Comparison of ENCODE assay signal across 20 cellular contexts in the genomic region with DNA sequence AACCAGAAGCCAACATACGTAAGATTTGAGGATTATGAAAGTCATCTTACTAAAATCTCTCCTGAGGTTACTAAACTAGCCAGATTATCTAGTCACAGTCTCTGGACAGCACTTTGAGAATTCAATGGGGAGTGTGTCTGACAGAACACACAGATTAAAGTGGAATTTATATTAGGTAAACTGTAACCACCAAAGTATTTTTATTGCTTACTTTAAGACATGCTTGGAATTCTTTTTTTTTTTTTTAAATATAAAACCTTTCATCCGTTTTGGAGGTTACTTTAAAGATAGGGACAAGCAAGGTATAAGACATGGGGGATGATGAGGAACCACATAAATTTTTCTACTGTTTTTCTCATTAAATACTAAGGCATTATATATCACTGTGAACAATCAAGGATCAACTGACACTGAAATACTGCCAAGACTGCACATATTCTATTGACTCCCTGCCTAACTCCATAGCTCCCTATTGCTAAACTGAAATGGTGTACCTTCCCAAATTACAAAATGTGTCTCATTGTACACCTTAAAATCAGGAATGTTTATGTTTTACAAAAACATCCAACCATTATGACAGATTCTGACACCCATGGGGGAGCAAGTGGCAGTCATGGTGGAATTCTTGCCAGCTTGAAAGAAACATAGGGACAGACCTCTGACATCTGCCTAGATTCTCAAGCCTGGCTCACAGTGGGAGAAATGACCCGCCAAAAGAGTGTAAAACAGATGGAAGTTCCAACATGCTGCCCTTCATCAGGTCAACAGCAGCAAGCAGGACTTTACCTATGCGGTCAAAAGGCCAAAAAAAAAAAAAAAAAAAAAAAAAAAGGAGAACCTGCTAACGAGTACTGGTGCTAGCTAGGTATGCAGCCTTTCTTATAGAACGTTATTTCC.
DNase-seq lines count a peak whose midpoint lies in the region; ATAC-seq, FAIRE-seq and TF ChIP-seq lines count a peak whose summit lies in the region.
"Had no signal": no experiment of that assay in that cellular context is flagged by ENCODE, and none has a peak within 500 bp of the region (broad histone marks: within the 10 kb centered on the region; RNA-seq: fewer than 3 reads in every experiment).

No MANE protein-coding gene starts in this region.

- H3K36me3 Mint-ChIP-seq in activated CD8-positive, alpha-beta memory T cell treated with anti-CD3 and anti-CD28 coated beads, Interleukin-2, amount 10 ng/mL, durations not matched to agents 7 days and 5 days: peaks cover 6% of the 10 kb centered on the region

- TF ChIP-seq POLR2A in A549 (IDR thresholded peaks at IDR 0.05; ENCODE audit: low read length): no peak

- ATAC-seq in A549: peak; percentile 41 to 73; a peak in 4 of 6 replicates
- ATAC-seq in GM19324 (IDR thresholded peaks at IDR 0.05; ENCODE audit: low FRiP score, unreplicated experiment): no peak
- no peak for ATAC-seq in activated CD8-positive, alpha-beta memory T cell treated with anti-CD3 and anti-CD28 coated beads, Interleukin-2, amount 10 ng/mL, durations not matched to agents 7 days and 5 days
- ATAC-seq: foreskin keratinocyte; stimulated activated naive CD8-positive, alpha-beta T cell treated with anti-CD3 and anti-CD28 coated beads, Interleukin-15, amount 100 ng/mL, for 72 hours had no signal

- H3K36me3 ChIP-seq in SJSA1: no peaks in the 10 kb centered on the region; the same call in 1 of the 2 replicates
- H3K36me3 ChIP-seq in hepatocyte (replicated peaks; ENCODE audit: insufficient read depth, low read depth): no peaks in the 10 kb centered on the region
- H3K36me3 ChIP-seq: uterus had no signal

- H3K9me2 ChIP-seq in hepatocyte (replicated peaks; ENCODE audit: insufficient read depth): no peaks in the 10 kb centered on the region

- CTCF ChIA-PET in A549 (lab: Yijun Ruan, JAX): interaction anchor here (0.9 to 3.4 kb wide), 5 partner anchors 40 to 659 kb away, joined by 3 to 11 read pairs (median 7); no protein-coding TSS in a partner anchor
- CTCF ChIA-PET in activated CD8-positive, alpha-beta memory T cell treated with anti-CD3 and anti-CD28 coated beads, Interleukin-2, amount 10 ng/mL, durations not matched to agents 7 days and 5 days (lab: Charles Lee): interaction anchor here (1.1 kb wide), 1 partner anchor 198 kb away, joined by 3 read pairs; no protein-coding TSS in a partner anchor

- H3K27me3 ChIP-seq in SJSA1 (replicated peaks): no peaks in the 10 kb centered on the region
- H3K27me3 ChIP-seq in hepatocyte: no peaks in the 10 kb centered on the region
- H3K27me3 ChIP-seq: foreskin keratinocyte, uterus had no signal

- H3K4me2 ChIP-seq in A549 (peak overlapping the region; percentile 63), hepatocyte (peak overlapping the region; percentile 14)

- DNase-seq in A549 (ENCODE audit: low read depth in 1 of 2, low spot score in 1 of 2) (peak in 1 of 2 experiments; percentile 39), GM04504 (ENCODE audit: low read depth) (peak; percentile 59), SJSA1 (ENCODE audit: low read depth in 1 of 2, low spot score in 2 of 2) (peak in 1 of 2 experiments; percentile 70), hepatocyte (ENCODE audit: low spot score) (peak; percentile 4), NCI-H2107 (lab: John Stamatoyannopoulos, UW) (no peak)
- DNase-seq in activated CD8-positive, alpha-beta memory T cell treated with anti-CD3 and anti-CD28 coated beads, Interleukin-2, amount 10 ng/mL, durations not matched to agents 7 days and 5 days: no peak
- DNase-seq in central memory CD4-positive, alpha-beta T cell: no peak
- DNase-seq: activated gamma-delta T cell; DND-41; effector memory CD4-positive, alpha-beta T cell; foreskin keratinocyte; NCI-H1417; NCI-H345; small intestine; stimulated activated naive CD8-positive, alpha-beta T cell treated with anti-CD3 and anti-CD28 coated beads, Interleukin-15, amount 100 ng/mL, for 72 hours; uterus had no signal

- H3K4me1 ChIP-seq in A549 (peaks cover 38% of the 10 kb centered on the region), SJSA1 (replicated peaks) (peaks cover 28% of the 10 kb centered on the region), hepatocyte (ENCODE audit: insufficient read depth) (no peaks in the 10 kb centered on the region)

- H3K4me3 ChIP-seq in A549 (no peak overlapping the region), SJSA1 (no peak overlapping the region), hepatocyte (no peak overlapping the region)
- H3K4me3 ChIP-seq: uterus had no signal

- peaks cover 85% of the 10 kb centered on the region for H3K79me2 ChIP-seq in hepatocyte

- 59% methylated on average over 6 of the region's 6 CpGs for WGBS in A549 (ENCODE audit: missing lambda C conversion rate)
- WGBS in hepatocyte (ENCODE audit: low lambda C conversion rate, missing lambda C conversion rate): 67% methylated on average over 6 of the region's 6 CpGs

- no peak for FAIRE-seq in A549 (lab: Jason Lieb, UNC)
- FAIRE-seq: GM12892, small intestine had no signal

- TF ChIP-seq EP300 in A549 (IDR thresholded peaks at IDR 0.05): no peak

- H3K4me1 Mint-ChIP-seq in activated CD8-positive, alpha-beta memory T cell treated with anti-CD3 and anti-CD28 coated beads, Interleukin-2, amount 10 ng/mL, durations not matched to agents 7 days and 5 days: no peaks in the 10 kb centered on the region

- H3K9me3 ChIP-seq in A549: no peaks in the 10 kb centered on the region
- H3K9me3 ChIP-seq in SJSA1 (replicated peaks): no peaks in the 10 kb centered on the region
- H3K9me3 ChIP-seq in hepatocyte (ENCODE audit: low read depth): no peaks in the 10 kb centered on the region
- H3K9me3 ChIP-seq: uterus had no signal

- H3K9me3 Mint-ChIP-seq in activated CD8-positive, alpha-beta memory T cell treated with anti-CD3 and anti-CD28 coated beads, Interleukin-2, amount 10 ng/mL, durations not matched to agents 7 days and 5 days (ENCODE audit: low read depth): no peaks in the 10 kb centered on the region
- H3K9me3 Mint-ChIP-seq: memory B cell; stimulated activated naive CD8-positive, alpha-beta T cell treated with anti-CD3 and anti-CD28 coated beads, Interleukin-15, amount 100 ng/mL, for 72 hours had no signal

- no peaks in the 10 kb centered on the region for H3K27me3 Mint-ChIP-seq in activated CD8-positive, alpha-beta memory T cell treated with anti-CD3 and anti-CD28 coated beads, Interleukin-2, amount 10 ng/mL, durations not matched to agents 7 days and 5 days
- H3K27me3 Mint-ChIP-seq: B cell; memory B cell; stimulated activated naive CD8-positive, alpha-beta T cell treated with anti-CD3 and anti-CD28 coated beads, Interleukin-15, amount 100 ng/mL, for 72 hours had no signal

- TF ChIP-seq RAD21 in A549 (conservative IDR thresholded peaks at IDR 0.05 in 1 of 2, IDR thresholded peaks at IDR 0.05 in 1 of 2): no peak

- no peak overlapping the region for H3K27ac Mint-ChIP-seq in activated CD8-positive, alpha-beta memory T cell treated with anti-CD3 and anti-CD28 coated beads, Interleukin-2, amount 10 ng/mL, durations not matched to agents 7 days and 5 days
- H3K27ac Mint-ChIP-seq: B cell; memory B cell; stimulated activated naive CD8-positive, alpha-beta T cell treated with anti-CD3 and anti-CD28 coated beads, Interleukin-15, amount 100 ng/mL, for 72 hours had no signal

- POLR2A ChIA-PET in A549 (lab: Yijun Ruan, JAX): interaction anchor here (0.5 kb wide), 1 partner anchor 652 kb away, joined by 4 read pairs; no protein-coding TSS in a partner anchor

- no peak overlapping the region for H3K4me3 Mint-ChIP-seq in activated CD8-positive, alpha-beta memory T cell treated with anti-CD3 and anti-CD28 coated beads, Interleukin-2, amount 10 ng/mL, durations not matched to agents 7 days and 5 days
- H3K4me3 Mint-ChIP-seq: B cell; memory B cell; stimulated activated naive CD8-positive, alpha-beta T cell treated with anti-CD3 and anti-CD28 coated beads, Interleukin-15, amount 100 ng/mL, for 72 hours had no signal

- H4K20me1 ChIP-seq in hepatocyte (ENCODE audit: insufficient read depth, poor library complexity, severe bottlenecking): peaks cover 25% of the 10 kb centered on the region

- no peak overlapping the region for H2AFZ ChIP-seq in hepatocyte

- TF ChIP-seq CTCF in A549 (IDR thresholded peaks at IDR 0.05) (no peak), hepatocyte (IDR thresholded peaks at IDR 0.05; ENCODE audit: poor library complexity) (no peak)

- peak overlapping the region; percentile 40 to 68; a peak in 5 of 6 replicates for H3K27ac ChIP-seq in A549
- peak overlapping the region; percentile 41 for H3K27ac ChIP-seq in SJSA1
- H3K27ac ChIP-seq in hepatocyte: peak overlapping the region; percentile 5
- H3K27ac ChIP-seq: foreskin keratinocyte, uterus had no signal

TF ChIP-seq in A549, 52 proteins besides CTCF, POLR2A, EP300 and RAD21:
- TF ChIP-seq GATA3 (IDR thresholded peaks at IDR 0.05; ENCODE audit: borderline replicate concordance) (peak; percentile 72; the same call in 1 of the 2 replicates), MAZ (IDR thresholded peaks at IDR 0.05; ENCODE audit: borderline replicate concordance, low read depth, low read length) (no peak), JUNB (IDR thresholded peaks at IDR 0.05) (0 out of 2 replicates have a peak, but pooled peaks have one; percentile 27), EHF (CRISPR knock-in tag; IDR thresholded peaks at IDR 0.05) (no peak), JUN (IDR thresholded peaks at IDR 0.05) (no peak), CEBPB (IDR thresholded peaks at IDR 0.05) (0 out of 4 replicates have a peak, but pooled peaks of 1 of the 2 experiments have one; percentile 15), NR3C1 (IDR thresholded peaks at IDR 0.05) (no peak), CBX8 (IDR thresholded peaks at IDR 0.05) (no peak), ZC3H11A (IDR thresholded peaks at IDR 0.05) (no peak), KDM1A (IDR thresholded peaks at IDR 0.05; ENCODE audit: low read depth) (no peak)
- TF ChIP-seq, protein P1, sequence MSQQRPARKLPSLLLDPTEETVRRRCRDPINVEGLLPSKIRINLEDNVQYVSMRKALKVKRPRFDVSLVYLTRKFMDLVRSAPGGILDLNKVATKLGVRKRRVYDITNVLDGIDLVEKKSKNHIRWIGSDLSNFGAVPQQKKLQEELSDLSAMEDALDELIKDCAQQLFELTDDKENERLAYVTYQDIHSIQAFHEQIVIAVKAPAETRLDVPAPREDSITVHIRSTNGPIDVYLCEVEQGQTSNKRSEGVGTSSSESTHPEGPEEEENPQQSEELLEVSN (IDR thresholded peaks at IDR 0.05; ENCODE audit: borderline replicate concordance, low read depth): no peak

Comparison
In these comparisons a context has a peak if more than half of its experiments do, and no peak if none do; other contexts are left out.
1. ATAC-seq: peak in A549 (2 of 2); none in GM19324 (single experiment) and activated CD8-positive, alpha-beta memory T cell treated with anti-CD3 and anti-CD28 coated beads, Interleukin-2, amount 10 ng/mL, durations not matched to agents 7 days and 5 days (single experiment).
2. DNase-seq: peak in GM04504 (single experiment) and hepatocyte (single experiment); none in activated CD8-positive, alpha-beta memory T cell treated with anti-CD3 and anti-CD28 coated beads, Interleukin-2, amount 10 ng/mL, durations not matched to agents 7 days and 5 days (single experiment), central memory CD4-positive, alpha-beta T cell (single experiment) and NCI-H2107 (single experiment).
3. Peak in every context shown above with its lines, with median percentiles within 50 percentile points of each other: H3K27ac ChIP-seq.